In genomic region chr9:92600742-92601261, GRCh38 we compare ENCODE assay signal across 10 cellular contexts.
DNase-seq lines count a peak whose midpoint lies in the region; ATAC-seq and TF ChIP-seq lines count a peak whose summit lies in the region.
"Had no signal": no experiment of that assay in that cellular context is flagged by ENCODE, and none has a peak within 500 bp of the region (broad histone marks: within the 10 kb centered on the region; RNA-seq: fewer than 3 reads in every experiment).

No MANE protein-coding gene starts in this region.

- H3K9me2 ChIP-seq in PC-3 (replicated peaks; ENCODE audit: low read length), result no peaks in the 10 kb centered on the region

- H3K4me3 ChIP-seq in PC-3 (ENCODE audit: low read length) (no peak overlapping the region), esophagus squamous epithelium (peak overlapping the region in 2 of 4 donors; percentile 1 to 13), muscle layer of colon (ENCODE audit: low read depth in 1 of 2, low read length in 2 of 2) (peak overlapping the region in 1 of 2 donors; percentile 15), thoracic aorta (peak overlapping the region; percentile 13)

- CTCF ChIA-PET in PC-3 (lab: Charles Lee), result no interaction called here

- H3K4me1 Mint-ChIP-seq in stimulated activated naive B cell treated with anti-CD40 and anti-IgM and Interleukin-4, amounts not matched to agents 10 μg/mL and 1 μg/mL and 100 μg/mL, for 72 hours, result no peaks in the 10 kb centered on the region

- H3K36me3 ChIP-seq in PC-3 (ENCODE audit: low read depth, low read length), result no peaks in the 10 kb centered on the region
- no peaks in the 10 kb centered on the region for H3K36me3 ChIP-seq in esophagus squamous epithelium
- H3K36me3 ChIP-seq in muscle layer of colon (ENCODE audit: insufficient read depth, low read length), result no peaks in the 10 kb centered on the region
- H3K36me3 ChIP-seq in thoracic aorta, result no peaks in the 10 kb centered on the region
- H3K36me3 ChIP-seq: neutrophil had no signal

- TF ChIP-seq CTCF in PC-3 (conservative IDR thresholded peaks at IDR 0.05; ENCODE audit: low read depth, low read length), result no peak
- no peak for TF ChIP-seq CTCF in esophagus squamous epithelium (IDR thresholded peaks at IDR 0.05)
- TF ChIP-seq CTCF in thoracic aorta (IDR thresholded peaks at IDR 0.05), result no peak

- H3K27ac ChIP-seq in PC-3 (ENCODE audit: low read length) (no peak overlapping the region), esophagus squamous epithelium (peak overlapping the region; percentile 71 to 87 (median 76)), muscle layer of colon (ENCODE audit: low read depth, low read length) (peak overlapping the region; percentile 71), thoracic aorta (peak overlapping the region; percentile 79 to 87)
- H3K27ac ChIP-seq: neutrophil had no signal

- H3K27me3 Mint-ChIP-seq in stimulated activated naive B cell treated with anti-CD40 and anti-IgM and Interleukin-4, amounts not matched to agents 10 μg/mL and 1 μg/mL and 100 μg/mL, for 72 hours, result no peaks in the 10 kb centered on the region

- 30 to 75% methylated on average over 7 to 8 of the region's 9 CpGs for WGBS in esophagus squamous epithelium, 2 donors

- intact Hi-C loops in PC-3 (cut with micrococcal nuclease) (no loop called here), esophagus squamous epithelium (cut with DNase I) (no loop called here)

- H3K9me3 ChIP-seq in PC-3 (ENCODE audit: low read length), result no peaks in the 10 kb centered on the region
- H3K9me3 ChIP-seq in esophagus squamous epithelium, result no peaks in the 10 kb centered on the region
- H3K9me3 ChIP-seq in muscle layer of colon (ENCODE audit: low read length), result no peaks in the 10 kb centered on the region
- H3K9me3 ChIP-seq in thoracic aorta, result no peaks in the 10 kb centered on the region
- H3K9me3 ChIP-seq: neutrophil had no signal

- peaks cover 3 to 22% of the 10 kb centered on the region in 2 donors for H3K36me3 Mint-ChIP-seq in stimulated activated naive B cell treated with anti-CD40 and anti-IgM and Interleukin-4, amounts not matched to agents 10 μg/mL and 1 μg/mL and 100 μg/mL, for 72 hours

- H3K79me2 ChIP-seq in PC-3 (ENCODE audit: low read length), result no peaks in the 10 kb centered on the region

- POLR2A ChIA-PET in PC-3 (lab: Charles Lee; ENCODE audit: unreplicated experiment), result no interaction called here

- H3K9ac ChIP-seq in PC-3 (ENCODE audit: low read length) (no peak overlapping the region), muscle layer of colon (ENCODE audit: low read length) (no peak overlapping the region)

- H3K4me2 ChIP-seq in PC-3 (ENCODE audit: low read length), result no peak overlapping the region

- no peaks in the 10 kb centered on the region for H3F3A ChIP-seq in PC-3 (ENCODE audit: low read length, unreplicated experiment)

- no peak overlapping the region for H3K4me3 Mint-ChIP-seq in stimulated activated naive B cell treated with anti-CD40 and anti-IgM and Interleukin-4, amounts not matched to agents 10 μg/mL and 1 μg/mL and 100 μg/mL, for 72 hours

- H3K27ac Mint-ChIP-seq in stimulated activated naive B cell treated with anti-CD40 and anti-IgM and Interleukin-4, amounts not matched to agents 10 μg/mL and 1 μg/mL and 100 μg/mL, for 72 hours, result no peak overlapping the region

- DNase-seq in PC-3, result peak; percentile 8
- DNase-seq in esophagus squamous epithelium (lab: John Stamatoyannopoulos, UW), result no peak
- DNase-seq in thoracic aorta (ENCODE audit: low spot score), result no peak
- DNase-seq in Ammon's horn (ENCODE audit: low spot score), result no peak
- no peak for DNase-seq in activated CD8-positive, alpha-beta memory T cell treated with anti-CD3 and anti-CD28 coated beads, Interleukin-2, amount 50 U/mL, for 48 hours
- DNase-seq in stimulated activated naive B cell treated with anti-CD40 and anti-IgM and Interleukin-4, amounts not matched to agents 10 μg/mL and 1 μg/mL and 100 μg/mL, for 72 hours, result no peak
- DNase-seq in DMS79 treated with DMSO at 0.1 percent for 48 hours (lab: John Stamatoyannopoulos, UW), result no peak
- DNase-seq: Calu3 had no signal

- H3K27me3 ChIP-seq in PC-3 (ENCODE audit: low read length), result no peaks in the 10 kb centered on the region
- H3K27me3 ChIP-seq in esophagus squamous epithelium, result no peaks in the 10 kb centered on the region
- no peaks in the 10 kb centered on the region for H3K27me3 ChIP-seq in muscle layer of colon (ENCODE audit: control insufficient read depth in 1 of 2, insufficient read depth in 2 of 2, low read length in 2 of 2)
- H3K27me3 ChIP-seq in thoracic aorta (replicated peaks; ENCODE audit: insufficient read depth), result no peaks in the 10 kb centered on the region
- H3K27me3 ChIP-seq: neutrophil had no signal

- no peak overlapping the region for H2AFZ ChIP-seq in PC-3 (ENCODE audit: low read length)

- H3K4me1 ChIP-seq in PC-3 (ENCODE audit: insufficient read depth, low read length), result no peaks in the 10 kb centered on the region
- peaks cover 24 to 68% (median 41%) of the 10 kb centered on the region in 3 donors for H3K4me1 ChIP-seq in esophagus squamous epithelium
- H3K4me1 ChIP-seq in muscle layer of colon (ENCODE audit: insufficient read depth, low read length), result peaks cover 27% of the 10 kb centered on the region
- peaks cover 27 to 58% of the 10 kb centered on the region in 2 donors for H3K4me1 ChIP-seq in thoracic aorta (ENCODE audit: control insufficient read depth in 1 of 2, low read depth in 2 of 2)

- no peak for ATAC-seq in PC-3
- ATAC-seq in thoracic aorta (ENCODE audit: insufficient number of reproducible peaks, low FRiP score, low read depth), result peak; percentile 58
- ATAC-seq in stimulated activated naive B cell treated with anti-CD40 and anti-IgM and Interleukin-4, amounts not matched to agents 10 μg/mL and 1 μg/mL and 100 μg/mL, for 72 hours (replicated peaks), result no peak

- peaks cover 8 to 9% of the 10 kb centered on the region in 2 donors for H3K9me3 Mint-ChIP-seq in stimulated activated naive B cell treated with anti-CD40 and anti-IgM and Interleukin-4, amounts not matched to agents 10 μg/mL and 1 μg/mL and 100 μg/mL, for 72 hours

- TF ChIP-seq POLR2A in esophagus squamous epithelium (IDR thresholded peaks at IDR 0.05), result no peak

- H4K20me1 ChIP-seq in PC-3 (ENCODE audit: low read length), result no peaks in the 10 kb centered on the region

- BruUV-seq in PC-3 (replicated peaks; lab: Mats Ljungman, UMichigan), result no TSS peak
